In genomic region chr1:119816407-119816806, GRCh38 we compare ENCODE assay signal across 1 cellular context.
TF ChIP-seq lines count a peak whose summit lies in the region.

No MANE protein-coding gene starts in this region.

TF ChIP-seq in IMR-90, 13 proteins besides CTCF, POLR2A, EP300 and RAD21:
- TF ChIP-seq MAZ (IDR thresholded peaks at IDR 0.05; ENCODE audit: borderline replicate concordance, low read depth, low read length) (no peak), USF2 (IDR thresholded peaks at IDR 0.05; ENCODE audit: low read depth, low read length) (0 out of 2 replicates have a peak, but pooled peaks have one; percentile 14), CHD1 (IDR thresholded peaks at IDR 0.05; ENCODE audit: low read depth, low read length) (no peak), RFX5 (IDR thresholded peaks at IDR 0.05; ENCODE audit: low read depth, low read length) (no peak)
